In the genomic region with DNA sequence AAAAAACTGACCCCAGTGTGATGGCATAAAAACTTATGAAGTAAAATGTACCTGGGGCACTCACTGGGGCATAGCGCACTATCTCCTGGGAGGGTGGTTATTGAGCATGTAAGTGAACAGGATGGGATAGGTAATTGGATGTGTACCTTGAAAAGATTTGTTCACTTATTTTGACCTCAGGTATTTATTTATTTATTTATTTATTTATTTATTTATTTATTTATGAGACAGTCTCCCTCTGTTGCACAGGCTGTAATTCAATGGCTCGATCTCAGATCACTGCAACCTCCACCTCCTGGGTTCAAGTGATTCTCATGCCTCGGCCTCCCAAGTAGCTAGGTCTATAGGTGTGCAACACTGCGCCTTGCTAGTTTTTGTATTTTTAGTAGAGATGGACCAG, we compare ENCODE assay signal across 11 cellular contexts.
"Had no signal": no experiment of that assay in that cellular context is flagged by ENCODE, and none has a peak within 500 bp of the region (broad histone marks: within the 10 kb centered on the region; RNA-seq: fewer than 3 reads in every experiment).

No MANE protein-coding gene starts in this region.

- FAIRE-seq: H1, H54 had no signal

- H3K4me1 ChIP-seq: HAP-1 had no signal

- H3K4me3 ChIP-seq: GM23248, GM23338, HAP-1 had no signal

- H3K36me3 ChIP-seq: HAP-1 had no signal

- H3K4me2 ChIP-seq: GM23338 had no signal

- ATAC-seq: GM23338, HCT116 had no signal

- DNase-seq: GM23248, GOT3, H7, H9, HCEC 1CT, HFFc6 had no signal

- H3K27ac ChIP-seq: GM23248 had no signal

- H3K9me3 ChIP-seq: HAP-1 had no signal
